In the genomic region with DNA sequence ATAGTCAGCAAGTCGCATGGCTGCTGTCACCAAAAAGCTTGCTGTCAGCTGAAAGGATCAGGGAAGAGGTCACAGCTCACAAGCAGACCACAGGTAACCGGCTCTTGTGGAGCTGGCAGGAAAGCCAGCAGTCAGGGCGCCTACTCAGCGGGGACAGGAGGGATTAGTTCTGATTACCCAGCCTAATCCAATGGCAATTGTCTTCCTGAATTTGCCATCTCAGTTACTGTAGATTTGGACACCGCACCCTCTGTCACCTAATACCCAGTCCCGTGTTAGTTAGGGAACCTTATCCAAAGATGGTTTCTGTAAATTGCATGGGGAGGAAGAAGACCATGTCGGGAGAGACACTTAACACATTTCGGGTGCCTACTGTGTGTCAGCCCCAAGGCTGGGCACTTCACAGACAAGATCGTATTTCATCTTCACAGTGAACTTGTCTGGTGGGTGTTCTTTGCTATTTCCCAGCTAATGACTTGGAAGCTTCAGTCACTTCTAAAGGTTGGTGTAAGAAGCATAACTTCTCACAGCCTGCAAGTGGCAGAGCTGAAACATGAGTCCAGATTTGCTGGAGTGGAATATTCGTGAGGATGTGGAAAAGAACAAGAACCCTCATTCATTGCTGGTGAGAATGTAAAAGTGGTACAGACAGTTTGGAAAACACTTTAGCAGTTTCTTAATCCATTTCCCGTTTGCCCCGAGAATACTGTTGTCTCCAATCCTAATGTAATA, we compare ENCODE assay signal across 19 cellular contexts. TPM values are rescaled to one million over a fixed set of nuclear protein-coding genes. Genes with fewer than 3 reads are reported as not detected.
DNase-seq lines count a peak whose midpoint lies in the region; ATAC-seq and TF ChIP-seq lines count a peak whose summit lies in the region.
"Had no signal": no experiment of that assay in that cellular context is flagged by ENCODE, and none has a peak within 500 bp of the region (broad histone marks: within the 10 kb centered on the region; RNA-seq: fewer than 3 reads in every experiment).

No MANE protein-coding gene starts in this region.

- no peak overlapping the region for H3K4me3 Mint-ChIP-seq in chondrocyte (ENCODE audit: unreplicated experiment)
- H3K4me3 Mint-ChIP-seq: activated CD4-positive, alpha-beta T cell treated with anti-CD3 and anti-CD28 coated beads, Interleukin-2, amount 10 ng/mL, durations not matched to agents 7 days and 5 days; activated naive CD8-positive, alpha-beta T cell treated with anti-CD3 and anti-CD28 coated beads for 36 hours; CD8-positive, alpha-beta T cell; immature natural killer cell; mesothelial cell of epicardium; stimulated activated memory B cell treated with anti-CD40 and anti-IgM and Interleukin-4, amounts not matched to agents 10 μg/mL and 1 μg/mL and 100 μg/mL, for 72 hours had no signal

- no peak for TF ChIP-seq CTCF in cardiac muscle cell (IDR thresholded peaks at IDR 0.05; ENCODE audit: low read depth, low read length)
- peak; percentile 60 for TF ChIP-seq CTCF in chondrocyte (IDR thresholded peaks at IDR 0.05)
- TF ChIP-seq CTCF in ascending aorta (IDR thresholded peaks at IDR 0.05): no peak

- H3K9me3 ChIP-seq in cardiac muscle cell (ENCODE audit: low read depth) (no peaks in the 10 kb centered on the region), ascending aorta (no peaks in the 10 kb centered on the region)
- H3K9me3 ChIP-seq: A549, SJCRH30, transverse colon had no signal

- no peaks in the 10 kb centered on the region for H3K9me3 Mint-ChIP-seq in chondrocyte (ENCODE audit: low read depth)
- H3K9me3 Mint-ChIP-seq: activated CD4-positive, alpha-beta T cell treated with anti-CD3 and anti-CD28 coated beads, Interleukin-2, amount 10 ng/mL, durations not matched to agents 7 days and 5 days; activated naive CD8-positive, alpha-beta T cell treated with anti-CD3 and anti-CD28 coated beads for 36 hours; CD8-positive, alpha-beta T cell; immature natural killer cell; mesothelial cell of epicardium; stimulated activated memory B cell treated with anti-CD40 and anti-IgM and Interleukin-4, amounts not matched to agents 10 μg/mL and 1 μg/mL and 100 μg/mL, for 72 hours had no signal

- H3K4me3 ChIP-seq in cardiac muscle cell (no peak overlapping the region), ascending aorta (no peak overlapping the region)
- H3K4me3 ChIP-seq: A549, K562, SJCRH30, transverse colon had no signal

- H3K27me3 ChIP-seq in cardiac muscle cell: no peaks in the 10 kb centered on the region
- H3K27me3 ChIP-seq in ascending aorta: no peaks in the 10 kb centered on the region
- H3K27me3 ChIP-seq: SJCRH30, transverse colon had no signal

- peak overlapping the region; percentile 85 for H3K27ac ChIP-seq in cardiac muscle cell
- no peak overlapping the region for H3K27ac ChIP-seq in ascending aorta
- H3K27ac ChIP-seq: SJCRH30, transverse colon had no signal

- no peak for DNase-seq in cardiac muscle cell (ENCODE audit: low read depth in 1 of 2, low spot score in 1 of 2)
- no peak for DNase-seq in Right ventricle myocardium inferior (ENCODE audit: missing footprints)
- DNase-seq in chondrocyte (ENCODE audit: low spot score): no peak
- peak; percentile 56 for DNase-seq in left kidney (ENCODE audit: low read depth, low spot score)
- no peak for DNase-seq in ascending aorta (ENCODE audit: low spot score in 2 of 2)
- no peak for DNase-seq in NCI-H345 (lab: John Stamatoyannopoulos, UW)
- DNase-seq in NCI-H146 treated with DMSO at 0.1 percent for 48 hours (lab: John Stamatoyannopoulos, UW; ENCODE audit: unreplicated experiment): no peak
- DNase-seq: activated CD4-positive, alpha-beta T cell treated with anti-CD3 and anti-CD28 coated beads, Interleukin-2, amount 10 ng/mL, durations not matched to agents 7 days and 5 days; activated naive CD8-positive, alpha-beta T cell treated with anti-CD3 and anti-CD28 coated beads for 36 hours; CD8-positive, alpha-beta T cell; immature natural killer cell; NCI-H1092 treated with DMSO at 0.1 percent for 48 hours; transverse colon had no signal

- H3K4me1 ChIP-seq in cardiac muscle cell (ENCODE audit: low read depth) (peaks cover 28% of the 10 kb centered on the region), ascending aorta (no peaks in the 10 kb centered on the region)
- H3K4me1 ChIP-seq: A549, transverse colon had no signal

- peaks cover 16% of the 10 kb centered on the region for H3K4me1 Mint-ChIP-seq in chondrocyte (ENCODE audit: low read depth)

- intact Hi-C loops in Right ventricle myocardium inferior (cut with DNase I) (no loop called here), ascending aorta (cut with DNase I) (no loop called here)

- no peaks in the 10 kb centered on the region for H3K36me3 Mint-ChIP-seq in chondrocyte (ENCODE audit: low read depth)
- H3K36me3 Mint-ChIP-seq: CD8-positive, alpha-beta T cell; immature natural killer cell; mesothelial cell of epicardium; stimulated activated memory B cell treated with anti-CD40 and anti-IgM and Interleukin-4, amounts not matched to agents 10 μg/mL and 1 μg/mL and 100 μg/mL, for 72 hours had no signal

- no peaks in the 10 kb centered on the region for H3K27me3 Mint-ChIP-seq in chondrocyte (ENCODE audit: low read depth)
- H3K27me3 Mint-ChIP-seq: activated naive CD8-positive, alpha-beta T cell treated with anti-CD3 and anti-CD28 coated beads for 36 hours; stimulated activated memory B cell treated with anti-CD40 and anti-IgM and Interleukin-4, amounts not matched to agents 10 μg/mL and 1 μg/mL and 100 μg/mL, for 72 hours had no signal

- peak overlapping the region; percentile 60 for H3K27ac Mint-ChIP-seq in chondrocyte (ENCODE audit: unreplicated experiment)
- H3K27ac Mint-ChIP-seq: activated CD4-positive, alpha-beta T cell treated with anti-CD3 and anti-CD28 coated beads, Interleukin-2, amount 10 ng/mL, durations not matched to agents 7 days and 5 days; activated naive CD8-positive, alpha-beta T cell treated with anti-CD3 and anti-CD28 coated beads for 36 hours; CD8-positive, alpha-beta T cell; immature natural killer cell; mesothelial cell of epicardium; stimulated activated memory B cell treated with anti-CD40 and anti-IgM and Interleukin-4, amounts not matched to agents 10 μg/mL and 1 μg/mL and 100 μg/mL, for 72 hours had no signal

- ATAC-seq in Right ventricle myocardium inferior (no peak), HG03521 (IDR thresholded peaks at IDR 0.05; ENCODE audit: unreplicated experiment) (no peak)
- ATAC-seq: A549; CD8-positive, alpha-beta T cell; K562; stimulated activated memory B cell treated with anti-CD40 and anti-IgM and Interleukin-4, amounts not matched to agents 10 μg/mL and 1 μg/mL and 100 μg/mL, for 72 hours had no signal

- H3K36me3 ChIP-seq in cardiac muscle cell (peaks cover 20% of the 10 kb centered on the region), ascending aorta (no peaks in the 10 kb centered on the region)
- H3K36me3 ChIP-seq: SJCRH30, transverse colon had no signal

RNA-seq across cellular contexts. Expression of a gene that starts 9.9 kb away (rescaled TPM):
- 225 and 367 TPM in 2 replicates for total RNA-seq in cardiac muscle cell
- polyA plus RNA-seq in cardiac muscle cell: 110 and 152 TPM in 2 replicates
- total RNA-seq in Right ventricle myocardium inferior: 243 TPM
- total RNA-seq in chondrocyte: 26.4 to 50.1 TPM (median 46.4 TPM) in 3 replicates
- total RNA-seq in ascending aorta: not detected
- total RNA-seq: activated CD4-positive, alpha-beta T cell treated with anti-CD3 and anti-CD28 coated beads, Interleukin-2, amount 10 ng/mL, durations not matched to agents 7 days and 5 days; K562 had no signal
- polyA plus RNA-seq: K562 had no signal

RNA-seq across cellular contexts. Expression of a gene that starts 52.3 kb away (rescaled TPM):
- total RNA-seq in cardiac muscle cell: 38.9 and 51.8 TPM in 2 replicates
- 33.6 and 36.6 TPM in 2 replicates for polyA plus RNA-seq in cardiac muscle cell
- total RNA-seq in Right ventricle myocardium inferior: 11.8 TPM
- 15.9 to 23.3 TPM (median 17.4 TPM) in 3 replicates for total RNA-seq in chondrocyte
- 14.5 TPM for total RNA-seq in ascending aorta

Comparison
In these comparisons a context has a peak if more than half of its experiments do, and no peak if none do; other contexts are left out.
1. RNA of a gene that starts 9.9 kb away (total RNA-seq): 225 to 367 TPM in cardiac muscle cell, 243 TPM in Right ventricle myocardium inferior (single experiment) and 26.4 to 50.1 TPM in chondrocyte; not detected in ascending aorta (single experiment); every median in the first group is over 10 times any median in the second.